In genomic region chr12:751828-752672, GRCh38 we compare ENCODE assay signal across 8 cellular contexts. TPM values are rescaled to one million over a fixed set of nuclear protein-coding genes. Genes with fewer than 3 reads are reported as not detected.
DNase-seq lines count a peak whose midpoint lies in the region; ATAC-seq and TF ChIP-seq lines count a peak whose summit lies in the region.

Gene WNK1, plus strand, starts transcription at chr12:752579. Its CDS starts 987 bp downstream, at chr12:753566.

- CTCF ChIA-PET in BJ (lab: Yijun Ruan, JAX), result interaction anchor here (0.7 to 6.4 kb wide), 22 partner anchors 9 to 854 kb away, joined by 3 to 97 read pairs (median 4); partner anchors contain the start of gene RAD52

- peak within 1 kb of the TSS; percentile 91 for H3K4me3 ChIP-seq in BJ (ENCODE audit: low read depth, low read length)
- peak within 1 kb of the TSS; percentile 94 for H3K4me3 ChIP-seq in coronary artery

- H3K36me3 Mint-ChIP-seq in activated CD4-positive, alpha-beta T cell treated with anti-CD3 and anti-CD28 coated beads, Interleukin-2, amount 10 ng/mL, durations not matched to agents 24 days and 14 days (ENCODE audit: low read depth), result peaks cover 31% of the 10 kb centered on the region

- POLR2A ChIA-PET in BJ (lab: Charles Lee), result interaction anchor here (0.5 to 0.6 kb wide), 2 partner anchors 242 to 828 kb away, joined by 3 to 6 read pairs; no protein-coding TSS in a partner anchor

- H3K27ac ChIP-seq in coronary artery, result peak within 1 kb of the TSS; percentile 96 to 98

- peak; percentile 65 for ATAC-seq in GM19324 (IDR thresholded peaks at IDR 0.05; ENCODE audit: low FRiP score, unreplicated experiment)
- ATAC-seq in HG03469 (IDR thresholded peaks at IDR 0.05; ENCODE audit: unreplicated experiment), result peak; percentile 36
- ATAC-seq in left colon, result peak; percentile 76

- no peaks in the 10 kb centered on the region for H3K9me3 Mint-ChIP-seq in activated CD4-positive, alpha-beta T cell treated with anti-CD3 and anti-CD28 coated beads, Interleukin-2, amount 10 ng/mL, durations not matched to agents 24 days and 14 days

- no peaks in the 10 kb centered on the region for H3K36me3 ChIP-seq in BJ (ENCODE audit: control insufficient read depth, insufficient read depth, low read length)

- no peaks in the 10 kb centered on the region for H3K27me3 ChIP-seq in BJ (ENCODE audit: control insufficient read depth, insufficient read depth, low read length)

- no peak for TF ChIP-seq CTCF in BJ (IDR thresholded peaks at IDR 0.05; ENCODE audit: insufficient read depth, low read depth, low read length)
- no peak for TF ChIP-seq CTCF in coronary artery (IDR thresholded peaks at IDR 0.05)

- no peaks in the 10 kb centered on the region for H3K27me3 Mint-ChIP-seq in activated CD4-positive, alpha-beta T cell treated with anti-CD3 and anti-CD28 coated beads, Interleukin-2, amount 10 ng/mL, durations not matched to agents 24 days and 14 days

- intact Hi-C loops in activated CD4-positive, alpha-beta T cell treated with anti-CD3 and anti-CD28 coated beads, Interleukin-2, amount 10 ng/mL, durations not matched to agents 24 days and 14 days (cut with micrococcal nuclease), result loop anchor here (1.0 to 5.0 kb wide), 9 partner anchors 9 to 350 kb away; partner anchors contain the start of genes CCDC77 and RAD52
- intact Hi-C loops in left colon (cut with DNase I, micrococcal nuclease), result loop anchor here in 1 of 2 donors (10.0 kb wide), 1 partner anchor 177 kb away; no protein-coding TSS in a partner anchor

- H3K27ac Mint-ChIP-seq in activated CD4-positive, alpha-beta T cell treated with anti-CD3 and anti-CD28 coated beads, Interleukin-2, amount 10 ng/mL, durations not matched to agents 24 days and 14 days, result peak within 1 kb of the TSS; percentile 93

- H3K4me3 Mint-ChIP-seq in activated CD4-positive, alpha-beta T cell treated with anti-CD3 and anti-CD28 coated beads, Interleukin-2, amount 10 ng/mL, durations not matched to agents 24 days and 14 days, result peak within 1 kb of the TSS; percentile 95

- peaks cover 26% of the 10 kb centered on the region for H3K4me1 Mint-ChIP-seq in activated CD4-positive, alpha-beta T cell treated with anti-CD3 and anti-CD28 coated beads, Interleukin-2, amount 10 ng/mL, durations not matched to agents 24 days and 14 days

- DNase-seq in BJ (ENCODE audit: low read depth) (peak; percentile 96), NCI-H526 treated with DMSO at 0.1 percent for 48 hours (lab: John Stamatoyannopoulos, UW) (peak; percentile 98), coronary artery (ENCODE audit: low spot score) (peak; percentile 98), left colon (peak; percentile 96)
- DNase-seq in activated CD4-positive, alpha-beta T cell treated with anti-CD3 and anti-CD28 coated beads, Interleukin-2, amount 10 ng/mL, durations not matched to agents 24 days and 14 days, result peak; percentile 99
- peak; percentile 97 to 98 for DNase-seq in stimulated activated CD4-positive, alpha-beta T cell treated with anti-CD3 and anti-CD28 coated beads, Interleukin-2, amount 100 ng/mL, for 24 hours

RNA-seq across cellular contexts. Expression of gene WNK1, which starts in this region (rescaled TPM):
- 35.8 and 45.2 TPM in 2 replicates for polyA plus RNA-seq in BJ (2011; rRNA removed)
- polyA minus RNA-seq in BJ (2011; rRNA and poly(A)+ RNA removed), result 183 and 216 TPM in 2 replicates
- 156 TPM in 2 replicates for total RNA-seq in activated CD4-positive, alpha-beta T cell treated with anti-CD3 and anti-CD28 coated beads, Interleukin-2, amount 10 ng/mL, durations not matched to agents 24 days and 14 days
- total RNA-seq in left colon, result 10 to 100 TPM; 84.0 to 95.2 TPM

Comparison
In these comparisons a context has a peak if more than half of its experiments do, and no peak if none do; other contexts are left out.
1. Peak in every context shown above with its lines: DNase-seq, ATAC-seq, H3K4me3 ChIP-seq and H3K27ac ChIP-seq.